In the genomic region with DNA sequence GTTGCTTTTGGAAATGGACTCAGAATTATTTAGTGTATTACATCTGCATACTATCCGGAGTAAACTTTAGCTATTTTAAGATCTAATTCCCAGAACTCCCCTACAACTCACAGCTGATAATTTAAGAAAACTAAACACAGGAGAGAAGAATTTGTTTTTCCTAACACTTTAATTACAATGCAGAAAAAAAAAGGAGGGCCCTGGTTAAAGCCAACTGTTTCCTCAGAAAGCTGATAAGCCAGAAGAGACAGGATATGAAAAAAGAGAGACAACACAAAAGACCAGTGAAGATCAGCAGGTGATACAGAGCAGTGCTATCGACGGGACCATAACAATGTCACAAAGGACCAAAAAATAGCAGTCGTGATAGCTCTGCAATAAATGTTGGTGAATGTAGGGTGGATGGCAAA, we compare ENCODE assay signal across 1 cellular context.
TF ChIP-seq lines count a peak whose summit lies in the region.

No MANE protein-coding gene starts in this region.

TF ChIP-seq in K562, 482 proteins besides CTCF, POLR2A, EP300 and RAD21 (continued from another document and continues in another):
- TF ChIP-seq ZNF785 (CRISPR knock-in tag; IDR thresholded peaks at IDR 0.05) (no peak), JUN (IDR thresholded peaks at IDR 0.05; ENCODE audit: borderline replicate concordance, low read depth, low read length) (no peak), JUN (CRISPR knock-in tag; IDR thresholded peaks at IDR 0.05; ENCODE audit: borderline replicate concordance) (no peak), DNMT1 (IDR thresholded peaks at IDR 0.05) (no peak), HNRNPK (IDR thresholded peaks at IDR 0.05; ENCODE audit: low read depth, low read length, poor library complexity, severe bottlenecking) (no peak), HCFC1 (IDR thresholded peaks at IDR 0.05; ENCODE audit: low read depth, low read length) (no peak), HNRNPL (IDR thresholded peaks at IDR 0.05; ENCODE audit: low read depth, low read length) (no peak), NFATC3 (IDR thresholded peaks at IDR 0.05) (no peak), PCBP1 (IDR thresholded peaks at IDR 0.05; ENCODE audit: low read depth, low read length, poor library complexity, severe bottlenecking) (no peak), TAF7 (tag; IDR thresholded peaks at IDR 0.05) (no peak), SMAD1 (IDR thresholded peaks at IDR 0.05; ENCODE audit: low read depth, low read length, partially characterized antibody) (no peak), SIN3B (IDR thresholded peaks at IDR 0.05; ENCODE audit: low read depth) (no peak), GABPA (tag; conservative IDR thresholded peaks at IDR 0.05; ENCODE audit: low read depth) (no peak), ZNF707 (CRISPR knock-in tag; conservative IDR thresholded peaks at IDR 0.05) (no peak), MIER1 (IDR thresholded peaks at IDR 0.05; ENCODE audit: low read depth) (no peak), MYC (IDR thresholded peaks at IDR 0.05; ENCODE audit: low read depth, low read length) (no peak), MYC (CRISPR knock-in tag; IDR thresholded peaks at IDR 0.05; ENCODE audit: borderline replicate concordance, low read depth) (no peak), ZNF133 (CRISPR knock-in tag; IDR thresholded peaks at IDR 0.05) (no peak), PHTF2 (CRISPR knock-in tag; IDR thresholded peaks at IDR 0.05) (no peak)
- TF ChIP-seq, protein P1, sequence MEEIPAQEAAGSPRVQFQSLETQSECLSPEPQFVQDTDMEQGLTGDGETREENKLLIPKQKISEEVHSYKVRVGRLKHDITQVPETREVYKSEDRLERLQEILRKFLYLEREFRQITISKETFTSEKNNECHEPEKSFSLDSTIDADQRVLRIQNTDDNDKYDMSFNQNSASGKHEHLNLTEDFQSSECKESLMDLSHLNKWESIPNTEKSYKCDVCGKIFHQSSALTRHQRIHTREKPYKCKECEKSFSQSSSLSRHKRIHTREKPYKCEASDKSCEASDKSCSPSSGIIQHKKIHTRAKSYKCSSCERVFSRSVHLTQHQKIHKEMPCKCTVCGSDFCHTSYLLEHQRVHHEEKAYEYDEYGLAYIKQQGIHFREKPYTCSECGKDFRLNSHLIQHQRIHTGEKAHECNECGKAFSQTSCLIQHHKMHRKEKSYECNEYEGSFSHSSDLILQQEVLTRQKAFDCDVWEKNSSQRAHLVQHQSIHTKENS (CRISPR knock-in tag; IDR thresholded peaks at IDR 0.05), result no peak
- TF ChIP-seq, protein P2, sequence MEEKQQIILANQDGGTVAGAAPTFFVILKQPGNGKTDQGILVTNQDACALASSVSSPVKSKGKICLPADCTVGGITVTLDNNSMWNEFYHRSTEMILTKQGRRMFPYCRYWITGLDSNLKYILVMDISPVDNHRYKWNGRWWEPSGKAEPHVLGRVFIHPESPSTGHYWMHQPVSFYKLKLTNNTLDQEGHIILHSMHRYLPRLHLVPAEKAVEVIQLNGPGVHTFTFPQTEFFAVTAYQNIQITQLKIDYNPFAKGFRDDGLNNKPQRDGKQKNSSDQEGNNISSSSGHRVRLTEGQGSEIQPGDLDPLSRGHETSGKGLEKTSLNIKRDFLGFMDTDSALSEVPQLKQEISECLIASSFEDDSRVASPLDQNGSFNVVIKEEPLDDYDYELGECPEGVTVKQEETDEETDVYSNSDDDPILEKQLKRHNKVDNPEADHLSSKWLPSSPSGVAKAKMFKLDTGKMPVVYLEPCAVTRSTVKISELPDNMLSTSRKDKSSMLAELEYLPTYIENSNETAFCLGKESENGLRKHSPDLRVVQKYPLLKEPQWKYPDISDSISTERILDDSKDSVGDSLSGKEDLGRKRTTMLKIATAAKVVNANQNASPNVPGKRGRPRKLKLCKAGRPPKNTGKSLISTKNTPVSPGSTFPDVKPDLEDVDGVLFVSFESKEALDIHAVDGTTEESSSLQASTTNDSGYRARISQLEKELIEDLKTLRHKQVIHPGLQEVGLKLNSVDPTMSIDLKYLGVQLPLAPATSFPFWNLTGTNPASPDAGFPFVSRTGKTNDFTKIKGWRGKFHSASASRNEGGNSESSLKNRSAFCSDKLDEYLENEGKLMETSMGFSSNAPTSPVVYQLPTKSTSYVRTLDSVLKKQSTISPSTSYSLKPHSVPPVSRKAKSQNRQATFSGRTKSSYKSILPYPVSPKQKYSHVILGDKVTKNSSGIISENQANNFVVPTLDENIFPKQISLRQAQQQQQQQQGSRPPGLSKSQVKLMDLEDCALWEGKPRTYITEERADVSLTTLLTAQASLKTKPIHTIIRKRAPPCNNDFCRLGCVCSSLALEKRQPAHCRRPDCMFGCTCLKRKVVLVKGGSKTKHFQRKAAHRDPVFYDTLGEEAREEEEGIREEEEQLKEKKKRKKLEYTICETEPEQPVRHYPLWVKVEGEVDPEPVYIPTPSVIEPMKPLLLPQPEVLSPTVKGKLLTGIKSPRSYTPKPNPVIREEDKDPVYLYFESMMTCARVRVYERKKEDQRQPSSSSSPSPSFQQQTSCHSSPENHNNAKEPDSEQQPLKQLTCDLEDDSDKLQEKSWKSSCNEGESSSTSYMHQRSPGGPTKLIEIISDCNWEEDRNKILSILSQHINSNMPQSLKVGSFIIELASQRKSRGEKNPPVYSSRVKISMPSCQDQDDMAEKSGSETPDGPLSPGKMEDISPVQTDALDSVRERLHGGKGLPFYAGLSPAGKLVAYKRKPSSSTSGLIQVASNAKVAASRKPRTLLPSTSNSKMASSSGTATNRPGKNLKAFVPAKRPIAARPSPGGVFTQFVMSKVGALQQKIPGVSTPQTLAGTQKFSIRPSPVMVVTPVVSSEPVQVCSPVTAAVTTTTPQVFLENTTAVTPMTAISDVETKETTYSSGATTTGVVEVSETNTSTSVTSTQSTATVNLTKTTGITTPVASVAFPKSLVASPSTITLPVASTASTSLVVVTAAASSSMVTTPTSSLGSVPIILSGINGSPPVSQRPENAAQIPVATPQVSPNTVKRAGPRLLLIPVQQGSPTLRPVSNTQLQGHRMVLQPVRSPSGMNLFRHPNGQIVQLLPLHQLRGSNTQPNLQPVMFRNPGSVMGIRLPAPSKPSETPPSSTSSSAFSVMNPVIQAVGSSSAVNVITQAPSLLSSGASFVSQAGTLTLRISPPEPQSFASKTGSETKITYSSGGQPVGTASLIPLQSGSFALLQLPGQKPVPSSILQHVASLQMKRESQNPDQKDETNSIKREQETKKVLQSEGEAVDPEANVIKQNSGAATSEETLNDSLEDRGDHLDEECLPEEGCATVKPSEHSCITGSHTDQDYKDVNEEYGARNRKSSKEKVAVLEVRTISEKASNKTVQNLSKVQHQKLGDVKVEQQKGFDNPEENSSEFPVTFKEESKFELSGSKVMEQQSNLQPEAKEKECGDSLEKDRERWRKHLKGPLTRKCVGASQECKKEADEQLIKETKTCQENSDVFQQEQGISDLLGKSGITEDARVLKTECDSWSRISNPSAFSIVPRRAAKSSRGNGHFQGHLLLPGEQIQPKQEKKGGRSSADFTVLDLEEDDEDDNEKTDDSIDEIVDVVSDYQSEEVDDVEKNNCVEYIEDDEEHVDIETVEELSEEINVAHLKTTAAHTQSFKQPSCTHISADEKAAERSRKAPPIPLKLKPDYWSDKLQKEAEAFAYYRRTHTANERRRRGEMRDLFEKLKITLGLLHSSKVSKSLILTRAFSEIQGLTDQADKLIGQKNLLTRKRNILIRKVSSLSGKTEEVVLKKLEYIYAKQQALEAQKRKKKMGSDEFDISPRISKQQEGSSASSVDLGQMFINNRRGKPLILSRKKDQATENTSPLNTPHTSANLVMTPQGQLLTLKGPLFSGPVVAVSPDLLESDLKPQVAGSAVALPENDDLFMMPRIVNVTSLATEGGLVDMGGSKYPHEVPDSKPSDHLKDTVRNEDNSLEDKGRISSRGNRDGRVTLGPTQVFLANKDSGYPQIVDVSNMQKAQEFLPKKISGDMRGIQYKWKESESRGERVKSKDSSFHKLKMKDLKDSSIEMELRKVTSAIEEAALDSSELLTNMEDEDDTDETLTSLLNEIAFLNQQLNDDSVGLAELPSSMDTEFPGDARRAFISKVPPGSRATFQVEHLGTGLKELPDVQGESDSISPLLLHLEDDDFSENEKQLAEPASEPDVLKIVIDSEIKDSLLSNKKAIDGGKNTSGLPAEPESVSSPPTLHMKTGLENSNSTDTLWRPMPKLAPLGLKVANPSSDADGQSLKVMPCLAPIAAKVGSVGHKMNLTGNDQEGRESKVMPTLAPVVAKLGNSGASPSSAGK (IDR thresholded peaks at IDR 0.05), result no peak
- TF ChIP-seq, protein P3, sequence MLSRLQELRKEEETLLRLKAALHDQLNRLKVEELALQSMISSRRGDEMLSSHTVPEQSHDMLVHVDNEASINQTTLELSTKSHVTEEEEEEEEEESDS (CRISPR knock-in tag; IDR thresholded peaks at IDR 0.05), result no peak
- TF ChIP-seq, protein P4, sequence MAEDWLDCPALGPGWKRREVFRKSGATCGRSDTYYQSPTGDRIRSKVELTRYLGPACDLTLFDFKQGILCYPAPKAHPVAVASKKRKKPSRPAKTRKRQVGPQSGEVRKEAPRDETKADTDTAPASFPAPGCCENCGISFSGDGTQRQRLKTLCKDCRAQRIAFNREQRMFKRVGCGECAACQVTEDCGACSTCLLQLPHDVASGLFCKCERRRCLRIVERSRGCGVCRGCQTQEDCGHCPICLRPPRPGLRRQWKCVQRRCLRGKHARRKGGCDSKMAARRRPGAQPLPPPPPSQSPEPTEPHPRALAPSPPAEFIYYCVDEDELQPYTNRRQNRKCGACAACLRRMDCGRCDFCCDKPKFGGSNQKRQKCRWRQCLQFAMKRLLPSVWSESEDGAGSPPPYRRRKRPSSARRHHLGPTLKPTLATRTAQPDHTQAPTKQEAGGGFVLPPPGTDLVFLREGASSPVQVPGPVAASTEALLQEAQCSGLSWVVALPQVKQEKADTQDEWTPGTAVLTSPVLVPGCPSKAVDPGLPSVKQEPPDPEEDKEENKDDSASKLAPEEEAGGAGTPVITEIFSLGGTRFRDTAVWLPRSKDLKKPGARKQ (CRISPR knock-in tag; IDR thresholded peaks at IDR 0.05), result no peak
- TF ChIP-seq, protein P5, sequence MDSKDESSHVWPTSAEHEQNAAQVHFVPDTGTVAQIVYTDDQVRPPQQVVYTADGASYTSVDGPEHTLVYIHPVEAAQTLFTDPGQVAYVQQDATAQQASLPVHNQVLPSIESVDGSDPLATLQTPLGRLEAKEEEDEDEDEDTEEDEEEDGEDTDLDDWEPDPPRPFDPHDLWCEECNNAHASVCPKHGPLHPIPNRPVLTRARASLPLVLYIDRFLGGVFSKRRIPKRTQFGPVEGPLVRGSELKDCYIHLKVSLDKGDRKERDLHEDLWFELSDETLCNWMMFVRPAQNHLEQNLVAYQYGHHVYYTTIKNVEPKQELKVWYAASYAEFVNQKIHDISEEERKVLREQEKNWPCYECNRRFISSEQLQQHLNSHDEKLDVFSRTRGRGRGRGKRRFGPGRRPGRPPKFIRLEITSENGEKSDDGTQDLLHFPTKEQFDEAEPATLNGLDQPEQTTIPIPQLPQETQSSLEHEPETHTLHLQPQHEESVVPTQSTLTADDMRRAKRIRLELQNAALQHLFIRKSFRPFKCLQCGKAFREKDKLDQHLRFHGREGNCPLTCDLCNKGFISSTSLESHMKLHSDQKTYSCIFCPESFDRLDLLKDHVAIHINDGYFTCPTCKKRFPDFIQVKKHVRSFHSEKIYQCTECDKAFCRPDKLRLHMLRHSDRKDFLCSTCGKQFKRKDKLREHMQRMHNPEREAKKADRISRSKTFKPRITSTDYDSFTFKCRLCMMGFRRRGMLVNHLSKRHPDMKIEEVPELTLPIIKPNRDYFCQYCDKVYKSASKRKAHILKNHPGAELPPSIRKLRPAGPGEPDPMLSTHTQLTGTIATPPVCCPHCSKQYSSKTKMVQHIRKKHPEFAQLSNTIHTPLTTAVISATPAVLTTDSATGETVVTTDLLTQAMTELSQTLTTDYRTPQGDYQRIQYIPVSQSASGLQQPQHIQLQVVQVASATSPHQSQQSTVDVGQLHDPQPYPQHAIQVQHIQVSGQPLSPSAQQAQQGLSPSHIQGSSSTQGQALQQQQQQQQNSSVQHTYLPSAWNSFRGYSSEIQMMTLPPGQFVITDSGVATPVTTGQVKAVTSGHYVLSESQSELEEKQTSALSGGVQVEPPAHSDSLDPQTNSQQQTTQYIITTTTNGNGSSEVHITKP (IDR thresholded peaks at IDR 0.05; ENCODE audit: partially characterized antibody), result no peak
- TF ChIP-seq, protein P6, sequence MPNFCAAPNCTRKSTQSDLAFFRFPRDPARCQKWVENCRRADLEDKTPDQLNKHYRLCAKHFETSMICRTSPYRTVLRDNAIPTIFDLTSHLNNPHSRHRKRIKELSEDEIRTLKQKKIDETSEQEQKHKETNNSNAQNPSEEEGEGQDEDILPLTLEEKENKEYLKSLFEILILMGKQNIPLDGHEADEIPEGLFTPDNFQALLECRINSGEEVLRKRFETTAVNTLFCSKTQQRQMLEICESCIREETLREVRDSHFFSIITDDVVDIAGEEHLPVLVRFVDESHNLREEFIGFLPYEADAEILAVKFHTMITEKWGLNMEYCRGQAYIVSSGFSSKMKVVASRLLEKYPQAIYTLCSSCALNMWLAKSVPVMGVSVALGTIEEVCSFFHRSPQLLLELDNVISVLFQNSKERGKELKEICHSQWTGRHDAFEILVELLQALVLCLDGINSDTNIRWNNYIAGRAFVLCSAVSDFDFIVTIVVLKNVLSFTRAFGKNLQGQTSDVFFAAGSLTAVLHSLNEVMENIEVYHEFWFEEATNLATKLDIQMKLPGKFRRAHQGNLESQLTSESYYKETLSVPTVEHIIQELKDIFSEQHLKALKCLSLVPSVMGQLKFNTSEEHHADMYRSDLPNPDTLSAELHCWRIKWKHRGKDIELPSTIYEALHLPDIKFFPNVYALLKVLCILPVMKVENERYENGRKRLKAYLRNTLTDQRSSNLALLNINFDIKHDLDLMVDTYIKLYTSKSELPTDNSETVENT (CRISPR knock-in tag; IDR thresholded peaks at IDR 0.05), result no peak
- TF ChIP-seq, protein P7, sequence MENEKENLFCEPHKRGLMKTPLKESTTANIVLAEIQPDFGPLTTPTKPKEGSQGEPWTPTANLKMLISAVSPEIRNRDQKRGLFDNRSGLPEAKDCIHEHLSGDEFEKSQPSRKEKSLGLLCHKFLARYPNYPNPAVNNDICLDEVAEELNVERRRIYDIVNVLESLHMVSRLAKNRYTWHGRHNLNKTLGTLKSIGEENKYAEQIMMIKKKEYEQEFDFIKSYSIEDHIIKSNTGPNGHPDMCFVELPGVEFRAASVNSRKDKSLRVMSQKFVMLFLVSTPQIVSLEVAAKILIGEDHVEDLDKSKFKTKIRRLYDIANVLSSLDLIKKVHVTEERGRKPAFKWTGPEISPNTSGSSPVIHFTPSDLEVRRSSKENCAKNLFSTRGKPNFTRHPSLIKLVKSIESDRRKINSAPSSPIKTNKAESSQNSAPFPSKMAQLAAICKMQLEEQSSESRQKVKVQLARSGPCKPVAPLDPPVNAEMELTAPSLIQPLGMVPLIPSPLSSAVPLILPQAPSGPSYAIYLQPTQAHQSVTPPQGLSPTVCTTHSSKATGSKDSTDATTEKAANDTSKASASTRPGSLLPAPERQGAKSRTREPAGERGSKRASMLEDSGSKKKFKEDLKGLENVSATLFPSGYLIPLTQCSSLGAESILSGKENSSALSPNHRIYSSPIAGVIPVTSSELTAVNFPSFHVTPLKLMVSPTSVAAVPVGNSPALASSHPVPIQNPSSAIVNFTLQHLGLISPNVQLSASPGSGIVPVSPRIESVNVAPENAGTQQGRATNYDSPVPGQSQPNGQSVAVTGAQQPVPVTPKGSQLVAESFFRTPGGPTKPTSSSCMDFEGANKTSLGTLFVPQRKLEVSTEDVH (IDR thresholded peaks at IDR 0.05; ENCODE audit: low read depth, partially characterized antibody), result no peak
- TF ChIP-seq, protein P8, sequence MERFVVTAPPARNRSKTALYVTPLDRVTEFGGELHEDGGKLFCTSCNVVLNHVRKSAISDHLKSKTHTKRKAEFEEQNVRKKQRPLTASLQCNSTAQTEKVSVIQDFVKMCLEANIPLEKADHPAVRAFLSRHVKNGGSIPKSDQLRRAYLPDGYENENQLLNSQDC (CRISPR knock-in tag; IDR thresholded peaks at IDR 0.05), result no peak
